Comparison of ENCODE assay signal across 8 cellular contexts in the genomic region with DNA sequence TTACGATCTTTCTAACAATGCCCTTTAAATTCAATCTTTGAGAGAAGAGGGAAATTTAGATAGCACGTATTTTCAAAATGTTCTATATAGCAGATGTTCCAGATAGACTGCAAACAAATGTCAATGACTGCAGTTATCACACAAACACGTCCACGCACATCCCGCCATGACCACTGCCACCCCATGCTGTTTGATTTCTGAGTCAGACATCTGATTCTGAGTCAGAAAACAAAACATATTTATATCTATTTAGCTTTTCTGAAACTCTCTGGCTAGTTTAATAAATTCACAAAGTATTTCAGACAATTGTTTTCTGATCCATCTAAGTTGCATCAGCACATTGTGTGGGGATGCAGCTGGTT.
DNase-seq lines count a peak whose midpoint lies in the region; ATAC-seq and TF ChIP-seq lines count a peak whose summit lies in the region.

No MANE protein-coding gene starts in this region.

- H4K20me1 ChIP-seq in BLaER1 (no peaks in the 10 kb centered on the region; the same call in 1 of the 2 replicates), MM.1S (ENCODE audit: insufficient read depth, low read length) (no peaks in the 10 kb centered on the region)

- peaks cover 0 to 11% (median 0%) of the 10 kb centered on the region in 5 donors for H3K36me3 Mint-ChIP-seq in naive thymus-derived CD4-positive, alpha-beta T cell

- H3K27ac ChIP-seq in BLaER1 = peak overlapping the region; percentile 99
- H3K27ac ChIP-seq in MM.1S (ENCODE audit: low read length) = no peak overlapping the region
- H3K27ac ChIP-seq in naive thymus-derived CD4-positive, alpha-beta T cell (ENCODE audit: low read depth, low read length) = peak overlapping the region; percentile 76
- peak overlapping the region in 1 of 2 donors; percentile 92 for H3K27ac ChIP-seq in left lung

- no peaks in the 10 kb centered on the region for H3K27me3 Mint-ChIP-seq in naive thymus-derived CD4-positive, alpha-beta T cell

- DNase-seq in MM.1S (no peak), left lung (no peak), NCI-H748 treated with DMSO at 0.1 percent for 48 hours (lab: John Stamatoyannopoulos, UW) (no peak), mesenteric fat pad (ENCODE audit: low spot score) (no peak), KG1 (lab: John Stamatoyannopoulos, UW) (no peak)
- peak; percentile 38 for DNase-seq in activated T-helper 9 cell treated with anti-CD3 and anti-CD28 coated beads, Interleukin-2, amount 50 U/mL, for 16 hours (ENCODE audit: low read depth)
- DNase-seq in naive thymus-derived CD4-positive, alpha-beta T cell = peak in 5 of 9 donors; percentile 5 to 63 (median 20)

- peaks cover 39 to 71% (median 59%) of the 10 kb centered on the region in 7 donors for H3K4me1 Mint-ChIP-seq in naive thymus-derived CD4-positive, alpha-beta T cell

- peak overlapping the region; percentile 77 to 94 (median 90) for H3K4me3 Mint-ChIP-seq in naive thymus-derived CD4-positive, alpha-beta T cell

- POLR2A ChIA-PET in naive thymus-derived CD4-positive, alpha-beta T cell (lab: Charles Lee) = interaction anchor here (0.8 kb wide), 1 partner anchor 129 kb away, joined by 3 read pairs; no protein-coding TSS in a partner anchor

- H2AFZ ChIP-seq in MM.1S (ENCODE audit: low read length) = no peak overlapping the region

- TF ChIP-seq CTCF in MM.1S (IDR thresholded peaks at IDR 0.05; ENCODE audit: low read length) (no peak), left lung (IDR thresholded peaks at IDR 0.05) (no peak)

- intact Hi-C loops in naive thymus-derived CD4-positive, alpha-beta T cell (cut with micrococcal nuclease) = loop anchor here (1.0 to 5.0 kb wide), 8 partner anchors 30 to 1883 kb away; a partner anchor contains a TSS
- intact Hi-C loops in left lung (cut with DNase I) = no loop called here

- H3K9me3 ChIP-seq in BLaER1 = no peaks in the 10 kb centered on the region
- H3K9me3 ChIP-seq in MM.1S (replicated peaks; ENCODE audit: insufficient read depth, low read length) = no peaks in the 10 kb centered on the region
- no peaks in the 10 kb centered on the region for H3K9me3 ChIP-seq in naive thymus-derived CD4-positive, alpha-beta T cell (ENCODE audit: control insufficient read depth in 2 of 3, low read length in 3 of 3)
- H3K9me3 ChIP-seq in left lung = no peaks in the 10 kb centered on the region

- H3K4me3 ChIP-seq in BLaER1 (peak overlapping the region; percentile 79), MM.1S (ENCODE audit: low read length) (peak overlapping the region; percentile 81), left lung (peak overlapping the region in 1 of 2 donors; percentile 41)
- H3K4me3 ChIP-seq in naive thymus-derived CD4-positive, alpha-beta T cell (ENCODE audit: low read length) = peak overlapping the region; percentile 62

- H3K9me3 Mint-ChIP-seq in naive thymus-derived CD4-positive, alpha-beta T cell = peaks cover 0 to 5% (median 0%) of the 10 kb centered on the region in 11 donors

- H3F3A ChIP-seq in MM.1S (ENCODE audit: insufficient read depth, low read length) = peaks cover 24% of the 10 kb centered on the region

- no peaks in the 10 kb centered on the region for H3K9me2 ChIP-seq in MM.1S (replicated peaks; ENCODE audit: insufficient read depth, low read length)

- peaks cover 65% of the 10 kb centered on the region for H3K79me2 ChIP-seq in MM.1S (ENCODE audit: low read length)

- peak overlapping the region; percentile 33 for H3K4me2 ChIP-seq in BLaER1
- peak overlapping the region; percentile 71 for H3K4me2 ChIP-seq in MM.1S (ENCODE audit: low read depth, low read length)

- H3K27me3 ChIP-seq in BLaER1 (no peaks in the 10 kb centered on the region), MM.1S (replicated peaks; ENCODE audit: insufficient read depth, low read length) (no peaks in the 10 kb centered on the region), left lung (no peaks in the 10 kb centered on the region)
- H3K27me3 ChIP-seq in naive thymus-derived CD4-positive, alpha-beta T cell (ENCODE audit: control insufficient read depth in 2 of 2, insufficient read depth in 2 of 2, low read length in 2 of 2) = no peaks in the 10 kb centered on the region

- peak overlapping the region; percentile 88 to 97 (median 94) for H3K27ac Mint-ChIP-seq in naive thymus-derived CD4-positive, alpha-beta T cell

- CTCF ChIA-PET in naive thymus-derived CD4-positive, alpha-beta T cell (lab: Charles Lee) = no interaction called here

- H3K36me3 ChIP-seq in BLaER1 (peaks cover 57% of the 10 kb centered on the region), MM.1S (replicated peaks; ENCODE audit: insufficient read depth, low read length) (no peaks in the 10 kb centered on the region), left lung (no peaks in the 10 kb centered on the region)
- no peaks in the 10 kb centered on the region for H3K36me3 ChIP-seq in naive thymus-derived CD4-positive, alpha-beta T cell (ENCODE audit: control insufficient read depth in 2 of 3, insufficient read depth in 3 of 3, low read length in 3 of 3)

- H3K4me1 ChIP-seq in BLaER1 = peaks cover 16% of the 10 kb centered on the region
- H3K4me1 ChIP-seq in MM.1S (ENCODE audit: low read length) = peaks cover 10% of the 10 kb centered on the region
- H3K4me1 ChIP-seq in naive thymus-derived CD4-positive, alpha-beta T cell (ENCODE audit: control insufficient read depth in 2 of 2, insufficient read depth in 2 of 2, low read length in 2 of 2) = peaks cover 22 to 37% of the 10 kb centered on the region in 2 donors
- H3K4me1 ChIP-seq in left lung = peaks cover 0 to 41% of the 10 kb centered on the region in 2 donors

- no peak for ATAC-seq in naive thymus-derived CD4-positive, alpha-beta T cell
- ATAC-seq in left lung = no peak

- H3K9ac ChIP-seq in BLaER1 = peak overlapping the region; percentile 96
- H3K9ac ChIP-seq in MM.1S (ENCODE audit: low read length) = peak overlapping the region; percentile 56; the same call in 1 of the 2 replicates

Comparison
In these comparisons a context has a peak if more than half of its experiments do, and no peak if none do; other contexts are left out.
1. DNase-seq: peak in activated T-helper 9 cell treated with anti-CD3 and anti-CD28 coated beads, Interleukin-2, amount 50 U/mL, for 16 hours (single experiment) and naive thymus-derived CD4-positive, alpha-beta T cell (5 of 9); none in MM.1S (single experiment), left lung (0 of 2), NCI-H748 treated with DMSO at 0.1 percent for 48 hours (single experiment), mesenteric fat pad (single experiment) and KG1 (single experiment).
2. intact Hi-C loops: an anchor here in naive thymus-derived CD4-positive, alpha-beta T cell (1.0 to 5.0 kb wide); none called in left lung.